ENCODE assay signal across 22 cellular contexts in genomic region chr16:86992587-86992986, GRCh38.
"Had no signal": no experiment of that assay in that cellular context is flagged by ENCODE, and none has a peak within 500 bp of the region (broad histone marks: within the 10 kb centered on the region; RNA-seq: fewer than 3 reads in every experiment).

No MANE protein-coding gene starts in this region.

- ATAC-seq: activated CD8-positive, alpha-beta T cell treated with anti-CD3 and anti-CD28 coated beads for 36 hours; activated T-cell treated with anti-CD3 and anti-CD28 coated beads, Interleukin-2, amount 50 U/mL, for 72 hours; Right ventricle myocardium inferior; T-cell had no signal

- DNase-seq: activated CD4-positive, alpha-beta T cell treated with anti-CD3 and anti-CD28 coated beads for 4 hours; activated CD8-positive, alpha-beta memory T cell treated with anti-CD3 and anti-CD28 coated beads, Interleukin-2, amount 50 U/mL, for 4 hours; activated CD8-positive, alpha-beta T cell treated with anti-CD3 and anti-CD28 coated beads for 36 hours; activated gamma-delta T cell treated with Interleukin-2 at 50 U/mL for 16 hours; activated naive CD4-positive, alpha-beta T cell treated with anti-CD3 and anti-CD28 coated beads, Interleukin-2, amount 10 ng/mL, durations not matched to agents 7 days and 5 days; activated naive CD8-positive, alpha-beta T cell treated with anti-CD3 and anti-CD28 coated beads for 36 hours; activated T-cell treated with anti-CD3 and anti-CD28 coated beads, Interleukin-2, amount 50 U/mL, for 72 hours; caudate nucleus; Karpas-422; MM.1S; NCI-H1105 treated with DMSO at 0.1 percent for 48 hours; NCI-H1436 treated with DMSO at 0.1 percent for 48 hours; NCI-H187; NCI-H2081; NCI-H510A treated with DMSO at 0.1 percent for 48 hours; NCI-H69; PC-9; T-cell; T-helper 2 cell; T1000 had no signal

- FAIRE-seq: TTC549 had no signal
